28 cellular contexts compared by ENCODE assay signal in the genomic region with DNA sequence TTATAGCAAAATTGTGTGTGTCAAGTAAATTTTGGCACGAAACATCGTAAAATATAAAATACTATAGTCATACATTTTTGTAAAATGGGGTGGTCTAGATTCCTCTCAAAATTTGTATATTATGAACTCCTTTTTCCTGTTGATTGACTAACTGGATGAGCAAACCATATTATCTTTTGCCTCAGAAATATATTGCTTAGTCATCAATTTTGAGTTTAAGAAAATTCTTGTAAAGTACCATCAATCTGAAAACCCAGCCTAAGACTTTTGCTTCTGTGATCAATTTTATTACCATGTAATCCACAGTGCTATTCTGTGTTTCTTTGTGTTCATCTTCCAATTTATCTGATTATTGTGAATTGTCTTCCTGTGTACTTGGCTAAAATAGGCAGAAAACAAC.
"Had no signal": no experiment of that assay in that cellular context is flagged by ENCODE, and none has a peak within 500 bp of the region (broad histone marks: within the 10 kb centered on the region; RNA-seq: fewer than 3 reads in every experiment).

No MANE protein-coding gene starts in this region.

- H3K79me2 ChIP-seq: parathyroid adenoma had no signal

- H3K4me1 ChIP-seq: parathyroid adenoma, psoas muscle, spleen, suprapubic skin, testis, transverse colon, upper lobe of right lung, uterus had no signal

- H2AFZ ChIP-seq: neural progenitor cell, parathyroid adenoma had no signal

- H3K27me3 ChIP-seq: neural progenitor cell, ovary, spleen, suprapubic skin, testis, tibial artery, transverse colon, upper lobe of right lung, uterus had no signal

- H3K4me2 ChIP-seq: neural progenitor cell, smooth muscle cell had no signal

- H3K27ac ChIP-seq: neural progenitor cell, ovary, parathyroid adenoma, psoas muscle, skin epidermis, spleen, suprapubic skin, testis, tibial artery, transverse colon, upper lobe of right lung, uterus had no signal

- ATAC-seq: natural killer cell; psoas muscle; right cardiac atrium; sciatic nerve; stimulated activated memory B cell treated with anti-CD40 and anti-IgM and Interleukin-4, amounts not matched to agents 10 μg/mL and 1 μg/mL and 100 μg/mL, for 72 hours; stimulated activated naive CD8-positive, alpha-beta T cell treated with anti-CD3 and anti-CD28 coated beads, Interleukin-15, amount 100 ng/mL, for 72 hours; stimulated activated naive CD8-positive, alpha-beta T cell treated with anti-CD3 and anti-CD28 coated beads, Interleukin-15, Interleukin-2, amounts not matched to agents 100 U/mL and 50 U/mL, for 24 hours; upper lobe of right lung had no signal

- H3K4me3 ChIP-seq: neural progenitor cell, ovary, psoas muscle, skin epidermis, smooth muscle cell, spleen, suprapubic skin, testis, tibial artery, transverse colon, upper lobe of right lung, uterus had no signal

- H3K36me3 ChIP-seq: neural progenitor cell, ovary, spleen, suprapubic skin, tibial artery, transverse colon, upper lobe of right lung, uterus had no signal

- H3K9me3 ChIP-seq: ovary, psoas muscle, spleen, suprapubic skin, testis, tibial artery, transverse colon, upper lobe of right lung, uterus had no signal

- H3K9ac ChIP-seq: neural progenitor cell, parathyroid adenoma had no signal

- DNase-seq: natural killer cell; occipital lobe; ovary; posterior cingulate gyrus; psoas muscle; right cardiac atrium; spleen; stimulated activated CD4-positive, alpha-beta T cell treated with anti-CD3 and anti-CD28 coated beads, Interleukin-12 subunit alpha, Interleukin-12 subunit beta, amount 100 ng/mL, for 4 hours; stimulated activated CD4-positive, alpha-beta T cell treated with anti-CD3 and anti-CD28 coated beads, Interleukin-1b, Interleukin-23, amount 100 ng/mL, for 48 hours; stimulated activated CD4-positive, alpha-beta T cell treated with anti-CD3 and anti-CD28 coated beads, Interleukin-4, amount 100 ng/mL, for 1 hour; stimulated activated CD4-positive, alpha-beta T cell treated with anti-CD3 and anti-CD28 coated beads, Interleukin-4, amount 100 ng/mL, for 4 hours; stimulated activated CD8-positive, alpha-beta memory T cell treated with anti-CD3 and anti-CD28 coated beads, Interleukin-4, amount 100 ng/mL, for 48 hours; stimulated activated naive CD4-positive, alpha-beta T cell; stimulated activated naive CD8-positive, alpha-beta T cell treated with anti-CD3 and anti-CD28 coated beads, Interleukin-15, amount 100 ng/mL, for 72 hours; stimulated activated naive CD8-positive, alpha-beta T cell treated with anti-CD3 and anti-CD28 coated beads, Interleukin-15, Interleukin-2, amounts not matched to agents 100 U/mL and 50 U/mL, for 24 hours; substantia nigra; testis; tibial artery; transverse colon; upper lobe of right lung; uterus had no signal
